Comparison of ENCODE assay signal across 13 cellular contexts in genomic region chr20:644692-645317, GRCh38. TPM values are rescaled to one million over a fixed set of nuclear protein-coding genes. Genes with fewer than 3 reads are reported as not detected.
DNase-seq lines count a peak whose midpoint lies in the region; ATAC-seq, FAIRE-seq and TF ChIP-seq lines count a peak whose summit lies in the region.
"Had no signal": no experiment of that assay in that cellular context is flagged by ENCODE, and none has a peak within 500 bp of the region (broad histone marks: within the 10 kb centered on the region; RNA-seq: fewer than 3 reads in every experiment).

No MANE protein-coding gene starts in this region.

- H3K36me3 ChIP-seq in Loucy (ENCODE audit: insufficient read depth, low read length) (no peaks in the 10 kb centered on the region), gastrocnemius medialis (peaks cover 0 to 27% of the 10 kb centered on the region in 2 donors), kidney (ENCODE audit: control insufficient read depth in 1 of 2, insufficient read depth in 2 of 2, low read length in 2 of 2) (peaks cover 13 to 15% of the 10 kb centered on the region in 2 donors)

- peak overlapping the region; percentile 90 for H2AFZ ChIP-seq in Loucy (ENCODE audit: low read length)

- H3K36me3 Mint-ChIP-seq in WTC11 (peaks cover 24% of the 10 kb centered on the region), MCF 10A (ENCODE audit: insufficient read depth, unreplicated experiment) (peaks cover 38% of the 10 kb centered on the region)

- H3K27me3 Mint-ChIP-seq in WTC11 (ENCODE audit: low read depth) = no peaks in the 10 kb centered on the region; the same call in 1 of the 2 replicates
- peaks cover 6% of the 10 kb centered on the region for H3K27me3 Mint-ChIP-seq in MCF 10A (ENCODE audit: insufficient read depth, unreplicated experiment)

- CTCF ChIA-PET in WTC11 (lab: Charles Lee) (interaction anchor here (0.5 to 4.8 kb wide), 74 partner anchors 8 to 312 kb away, joined by 3 to 136 read pairs (median 6); partner anchors contain the start of genes CSNK2A1, SCRT2, SLC52A3 and TBC1D20), MCF 10A (lab: Yijun Ruan, JAX) (interaction anchor here (0.6 to 5.8 kb wide), 44 partner anchors 9 to 569 kb away, joined by 3 to 69 read pairs (median 4); partner anchors contain the start of gene CSNK2A1)

- H3K4me3 Mint-ChIP-seq in WTC11 = no peak overlapping the region
- H3K4me3 Mint-ChIP-seq in MCF 10A (ENCODE audit: unreplicated experiment) = no peak overlapping the region
- H3K4me3 Mint-ChIP-seq: CD14-positive monocyte; CD8-positive, alpha-beta T cell; HFFc6 had no signal

- H3K9me2 ChIP-seq in Loucy (replicated peaks; ENCODE audit: low read depth, low read length) = no peaks in the 10 kb centered on the region

- no peak overlapping the region for H3K9ac ChIP-seq in Loucy (ENCODE audit: low read depth, low read length, poor library complexity, severe bottlenecking)
- H3K9ac ChIP-seq in kidney (ENCODE audit: low read length in 2 of 2) = no peak overlapping the region

- H3K9me3 ChIP-seq in right cardiac atrium (ENCODE audit: control insufficient read depth, low read length) (peaks cover 3% of the 10 kb centered on the region), Loucy (ENCODE audit: insufficient read depth, low read depth, low read length) (no peaks in the 10 kb centered on the region), gastrocnemius medialis (no peaks in the 10 kb centered on the region), kidney (ENCODE audit: control insufficient read depth in 1 of 2, low read length in 2 of 2) (no peaks in the 10 kb centered on the region)

- no peak for TF ChIP-seq CTCF in Loucy (conservative IDR thresholded peaks at IDR 0.05; ENCODE audit: low read length)
- no peak for TF ChIP-seq CTCF in WTC11 (IDR thresholded peaks at IDR 0.05)
- no peak for TF ChIP-seq CTCF in gastrocnemius medialis (IDR thresholded peaks at IDR 0.05 in 4 of 5, conservative IDR thresholded peaks at IDR 0.05 in 1 of 5)
- TF ChIP-seq CTCF in MCF 10A (IDR thresholded peaks at IDR 0.05; ENCODE audit: unreplicated experiment) = no peak
- TF ChIP-seq CTCF in kidney (IDR thresholded peaks at IDR 0.05; ENCODE audit: borderline replicate concordance, extremely low read depth, insufficient read depth) = no peak

- intact Hi-C loops in right cardiac atrium (cut with DNase I) (loop anchor here in 3 of 4 donors (2.0 to 5.0 kb wide), 3 partner anchors 82 to 84 kb away; no protein-coding TSS in a partner anchor), left ventricle myocardium superior (cut with micrococcal nuclease) (loop anchor here (5.0 kb wide), 1 partner anchor 83 kb away; no protein-coding TSS in a partner anchor), gastrocnemius medialis (cut with DNase I; ENCODE audit: low total_unique reads) (loop anchor here (1.0 to 2.0 kb wide), 2 partner anchors 84 to 290 kb away; no protein-coding TSS in a partner anchor), MCF 10A (cut with micrococcal nuclease) (loop anchor here (1.0 kb wide), 2 partner anchors 84 to 291 kb away; no protein-coding TSS in a partner anchor), kidney (cut with DNase I) (loop anchor here (10.0 kb wide), 1 partner anchor 80 kb away; no protein-coding TSS in a partner anchor)

- no peak for TF ChIP-seq POLR2A in gastrocnemius medialis (IDR thresholded peaks at IDR 0.05)

- H3K9me3 Mint-ChIP-seq in WTC11 (no peaks in the 10 kb centered on the region), MCF 10A (ENCODE audit: unreplicated experiment) (no peaks in the 10 kb centered on the region)
- H3K9me3 Mint-ChIP-seq: CD8-positive, alpha-beta T cell; HFFc6 had no signal

- H3K4me1 ChIP-seq in right cardiac atrium (ENCODE audit: control insufficient read depth, insufficient read depth, low read length) = no peaks in the 10 kb centered on the region
- H3K4me1 ChIP-seq in Loucy (ENCODE audit: insufficient read depth, low read length, poor library complexity, severe bottlenecking) = peaks cover 3% of the 10 kb centered on the region
- H3K4me1 ChIP-seq in gastrocnemius medialis = peaks cover 0 to 9% of the 10 kb centered on the region in 2 donors
- H3K4me1 ChIP-seq in kidney (ENCODE audit: control insufficient read depth in 1 of 2, insufficient read depth in 1 of 2, low read depth in 1 of 2, low read length in 2 of 2) = peaks cover 4 to 5% of the 10 kb centered on the region in 2 donors
- H3K4me1 ChIP-seq: HAP-1 had no signal

- H3K4me2 ChIP-seq in Loucy (ENCODE audit: low read depth, low read length, poor library complexity, severe bottlenecking) = no peak overlapping the region

- DNase-seq in right cardiac atrium (no peak), left ventricle myocardium superior (no peak), WTC11 (ENCODE audit: low spot score) (no peak), gastrocnemius medialis (no peak), MCF 10A (ENCODE audit: unreplicated experiment) (no peak), kidney (no peak)

- H3K4me1 Mint-ChIP-seq in WTC11 = peaks cover 15% of the 10 kb centered on the region
- H3K4me1 Mint-ChIP-seq in MCF 10A (ENCODE audit: insufficient read depth, unreplicated experiment) = peaks cover 5% of the 10 kb centered on the region

- no peak for ATAC-seq in right cardiac atrium
- no peak for ATAC-seq in left ventricle myocardium superior
- ATAC-seq in WTC11 = no peak
- ATAC-seq in gastrocnemius medialis = no peak

- no peaks in the 10 kb centered on the region for H3K79me2 ChIP-seq in Loucy (ENCODE audit: insufficient read depth, low read length)

- in situ Hi-C loops in gastrocnemius medialis (cut with MboI; ENCODE audit: low sequenced_read_pairs in 4 of 4) = loop anchor here in 3 of 4 donors (5.0 to 10.0 kb wide), 3 partner anchors 80 to 290 kb away; no protein-coding TSS in a partner anchor

- H3K27me3 ChIP-seq in right cardiac atrium (ENCODE audit: control insufficient read depth, insufficient read depth) = no peaks in the 10 kb centered on the region
- H3K27me3 ChIP-seq in Loucy (ENCODE audit: insufficient read depth, low read length, poor library complexity, severe bottlenecking) = no peaks in the 10 kb centered on the region
- H3K27me3 ChIP-seq in gastrocnemius medialis = peaks cover 0 to 14% (median 2%) of the 10 kb centered on the region in 3 donors

- POLR2A ChIA-PET in WTC11 (lab: Charles Lee) (interaction anchor here (0.9 to 1.3 kb wide), 4 partner anchors 20 to 237 kb away, joined by 3 to 6 read pairs (median 4); partner anchors contain the start of genes CSNK2A1 and RBCK1), MCF 10A (lab: Yijun Ruan, JAX) (interaction anchor here (0.9 to 1.7 kb wide), 4 partner anchors 10 to 136 kb away, joined by 3 to 6 read pairs (median 4); no protein-coding TSS in a partner anchor)

- FAIRE-seq in kidney (lab: Jason Lieb, UNC) = no peak
- FAIRE-seq: D721Med had no signal

- WGBS in right cardiac atrium = 75% methylated on average over 11 of the region's 11 CpGs

- H3K4me3 ChIP-seq in right cardiac atrium (ENCODE audit: low read length) = no peak overlapping the region
- H3K4me3 ChIP-seq in Loucy (ENCODE audit: low read length, poor library complexity, severe bottlenecking) = no peak overlapping the region
- no peak overlapping the region for H3K4me3 ChIP-seq in gastrocnemius medialis
- no peak overlapping the region for H3K4me3 ChIP-seq in kidney (ENCODE audit: low read length in 2 of 2)
- H3K4me3 ChIP-seq: HAP-1 had no signal

- H4K20me1 ChIP-seq in Loucy (ENCODE audit: insufficient read depth, low read length, poor library complexity, severe bottlenecking) = no peaks in the 10 kb centered on the region

- peak overlapping the region; percentile 45; the same call in 1 of the 2 replicates for H3K27ac Mint-ChIP-seq in WTC11
- no peak overlapping the region for H3K27ac Mint-ChIP-seq in MCF 10A (ENCODE audit: low read depth, unreplicated experiment)
- H3K27ac Mint-ChIP-seq: CD8-positive, alpha-beta T cell; HFFc6 had no signal

- 0 out of 2 replicates have a peak, but pooled peaks cover 3% of the 10 kb centered on the region for H3F3A ChIP-seq in Loucy (ENCODE audit: low read depth)

- H3K27ac ChIP-seq in right cardiac atrium (ENCODE audit: low read length) (peak overlapping the region; percentile 50), gastrocnemius medialis (peak overlapping the region; percentile 32 to 49 (median 46)), kidney (ENCODE audit: low read depth in 2 of 2, low read length in 2 of 2) (no peak overlapping the region)

- no TSS peak for BruUV-seq in MCF 10A (replicated peaks; lab: Mats Ljungman, UMichigan)

TF ChIP-seq in WTC11, 78 proteins besides CTCF, POLR2A, EP300 and RAD21 (continues in another document):
- TF ChIP-seq ATF2 (CRISPR knock-in tag; IDR thresholded peaks at IDR 0.05; ENCODE audit: borderline replicate concordance, low read depth) (no peak), ZNF219 (CRISPR knock-in tag; IDR thresholded peaks at IDR 0.05; ENCODE audit: borderline replicate concordance) (no peak)

RNA-seq across cellular contexts. Expression of gene SRXN1, which starts 8.2 kb away (rescaled TPM):
- total RNA-seq in right cardiac atrium (10 to 100 TPM; 41.0 to 50.2 (median 44.1) TPM), left ventricle myocardium superior (34.6 TPM), WTC11 (2021) (23.0 to 25.7 TPM (median 24.5 TPM) in 3 replicates), gastrocnemius medialis (100 to 1,000 TPM in 3 of 4 donors, 10 to 100 TPM in 1; 87.9 to 170 (median 128) TPM), MCF 10A (2022) (42.6 and 43.4 TPM in 2 replicates), kidney (17.4 TPM)
- polyA plus RNA-seq in right cardiac atrium (23.9 TPM), kidney (ENCODE audit: insufficient read depth, low read depth, low replicate concordance) (51.1 TPM)

RNA-seq across cellular contexts. Expression of gene SCRT2, which starts 30.8 kb away (rescaled TPM):
- total RNA-seq in right cardiac atrium (not detected), left ventricle myocardium superior (not detected), WTC11 (2021) (0.14 to 0.20 TPM (median 0.16 TPM) in 3 replicates), gastrocnemius medialis (not detected), MCF 10A (2022) (not detected in 2 replicates), kidney (not detected)
- polyA plus RNA-seq in right cardiac atrium (not detected), kidney (ENCODE audit: insufficient read depth, low read depth, low replicate concordance) (not detected)
- total RNA-seq: CD8-positive, alpha-beta T cell; HFFc6 had no signal
- polyA plus RNA-seq: BJ, CD14-positive monocyte had no signal

RNA-seq across cellular contexts. Expression of gene TCF15, which starts 34.7 kb away (rescaled TPM):
- 1 to 10 TPM; 4.0 to 9.3 (median 7.8) TPM for total RNA-seq in right cardiac atrium
- 7.4 TPM for polyA plus RNA-seq in right cardiac atrium
- 11.8 TPM for total RNA-seq in left ventricle myocardium superior
- total RNA-seq in WTC11 (2021) = 3.8 to 5.8 TPM (median 4.6 TPM) in 3 replicates
- total RNA-seq in gastrocnemius medialis = 10 to 100 TPM in 1 of 4 donors, 1 to 10 TPM in 3; 3.6 to 10.7 (median 4.1) TPM
- total RNA-seq in MCF 10A (2022) = not detected in 2 replicates
- 0.63 TPM for total RNA-seq in kidney
- polyA plus RNA-seq in kidney (ENCODE audit: insufficient read depth, low read depth, low replicate concordance) = 1.6 TPM
- total RNA-seq: CD8-positive, alpha-beta T cell; HFFc6 had no signal
- polyA plus RNA-seq: BJ, CD14-positive monocyte had no signal

Comparison
In these comparisons a context has a peak if more than half of its experiments do, and no peak if none do; other contexts are left out.
1. H3K27ac ChIP-seq: peak in right cardiac atrium (single experiment) and gastrocnemius medialis (4 of 4); none in kidney (0 of 2).